ENCODE assay signal across 8 cellular contexts in the genomic region with DNA sequence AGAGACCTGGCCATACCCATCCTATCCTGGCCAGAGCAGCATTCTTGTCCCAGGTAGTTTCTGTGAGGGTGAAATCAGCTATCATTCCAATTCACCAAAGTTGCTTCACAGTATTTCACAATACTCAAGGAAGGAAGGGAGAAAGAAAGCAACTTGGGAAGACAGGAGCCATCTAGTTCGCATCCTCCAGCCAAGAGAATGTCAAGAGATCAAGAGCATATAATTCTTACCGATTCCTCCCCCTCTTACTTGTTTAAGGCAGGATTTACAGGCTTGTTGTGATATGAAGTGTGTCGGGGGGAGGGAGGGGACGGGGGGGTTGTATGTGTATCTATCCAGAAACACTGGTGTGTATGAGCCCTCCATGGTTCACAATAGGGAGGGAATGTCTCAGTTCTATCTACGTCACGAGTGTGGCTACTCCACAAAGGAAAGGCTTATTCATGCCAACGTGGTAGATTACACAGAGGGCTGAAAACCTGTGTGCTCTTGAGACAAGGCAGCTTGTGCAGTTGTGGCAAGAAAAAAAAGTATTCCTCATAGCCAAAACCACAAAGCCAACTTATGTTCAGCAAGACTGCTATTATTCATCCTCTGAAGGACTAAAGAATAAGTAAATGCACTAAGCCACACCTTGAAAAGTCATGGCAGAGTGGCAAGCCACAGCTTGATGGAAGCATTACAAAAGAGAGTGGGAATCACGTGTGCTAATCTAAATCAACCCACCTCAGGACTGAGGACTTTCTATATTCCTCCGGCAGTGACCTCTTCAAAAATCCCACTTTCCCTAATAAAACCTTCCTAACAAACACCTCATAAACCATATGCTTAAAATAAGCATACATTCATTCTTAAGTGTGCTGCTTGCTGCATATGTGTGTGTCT. TPM values are rescaled to one million over a fixed set of nuclear protein-coding genes. Genes with fewer than 3 reads are reported as not detected.
DNase-seq lines count a peak whose midpoint lies in the region; ATAC-seq, FAIRE-seq and TF ChIP-seq lines count a peak whose summit lies in the region.

No MANE protein-coding gene starts in this region.

- peak overlapping the region in 20 of 21 experiments; percentile 35 to 87 (median 75) for H3K27ac ChIP-seq in skin epidermis

- H3K4me3 ChIP-seq in skin epidermis = peak overlapping the region in 1 of 7 experiments; percentile 15
- H3K4me3 ChIP-seq in mucosa of descending colon = no peak overlapping the region

- intact Hi-C loops in mucosa of descending colon (cut with DNase I, micrococcal nuclease) = no loop called here

- ATAC-seq in esophagus mucosa (peak; percentile 86), HG03354 (IDR thresholded peaks at IDR 0.05; ENCODE audit: poor library complexity, severe bottlenecking, unreplicated experiment) (no peak), mucosa of descending colon (no peak)

- H3K9me3 ChIP-seq in mucosa of descending colon = no peaks in the 10 kb centered on the region

- no peak for TF ChIP-seq POLR2A in H54 (IDR thresholded peaks at IDR 0.05; ENCODE audit: low read depth, low read length)

- peaks cover 12% of the 10 kb centered on the region for H3K4me1 ChIP-seq in mucosa of descending colon (ENCODE audit: low read depth)

- FAIRE-seq in H54 (lab: Jason Lieb, UNC) = peak; percentile 89

- peaks cover 4% of the 10 kb centered on the region for H3K36me3 ChIP-seq in mucosa of descending colon (ENCODE audit: low read depth)

- TF ChIP-seq CTCF in mucosa of descending colon (IDR thresholded peaks at IDR 0.05) = no peak

- DNase-seq in H54 (ENCODE audit: insufficient read length, low spot score) = peak; percentile 22
- DNase-seq in RPMI7951 (ENCODE audit: low read depth) = peak; percentile 97
- DNase-seq in SIG-M5 (lab: John Stamatoyannopoulos, UW) = no peak
- DNase-seq in T-helper 9 cell = no peak
- DNase-seq in mucosa of descending colon = no peak

RNA-seq across cellular contexts. Expression of a gene that starts 35.0 kb away (rescaled TPM):
- 84.3 and 91.2 TPM in 2 replicates for total RNA-seq in RPMI7951 (2014; rRNA removed; shearing (Covaris generic))
- total RNA-seq in esophagus mucosa (107 TPM), mucosa of descending colon (100 to 1,000 TPM in 2 of 3 donors, 10 to 100 TPM in 1; 80.5 to 328 (median 123) TPM)

Comparison
In these comparisons a context has a peak if more than half of its experiments do, and no peak if none do; other contexts are left out.
1. DNase-seq: peak in H54 (single experiment) and RPMI7951 (single experiment); none in SIG-M5 (single experiment), T-helper 9 cell (single experiment) and mucosa of descending colon (0 of 3).